8 cellular contexts compared by ENCODE assay signal in the genomic region with DNA sequence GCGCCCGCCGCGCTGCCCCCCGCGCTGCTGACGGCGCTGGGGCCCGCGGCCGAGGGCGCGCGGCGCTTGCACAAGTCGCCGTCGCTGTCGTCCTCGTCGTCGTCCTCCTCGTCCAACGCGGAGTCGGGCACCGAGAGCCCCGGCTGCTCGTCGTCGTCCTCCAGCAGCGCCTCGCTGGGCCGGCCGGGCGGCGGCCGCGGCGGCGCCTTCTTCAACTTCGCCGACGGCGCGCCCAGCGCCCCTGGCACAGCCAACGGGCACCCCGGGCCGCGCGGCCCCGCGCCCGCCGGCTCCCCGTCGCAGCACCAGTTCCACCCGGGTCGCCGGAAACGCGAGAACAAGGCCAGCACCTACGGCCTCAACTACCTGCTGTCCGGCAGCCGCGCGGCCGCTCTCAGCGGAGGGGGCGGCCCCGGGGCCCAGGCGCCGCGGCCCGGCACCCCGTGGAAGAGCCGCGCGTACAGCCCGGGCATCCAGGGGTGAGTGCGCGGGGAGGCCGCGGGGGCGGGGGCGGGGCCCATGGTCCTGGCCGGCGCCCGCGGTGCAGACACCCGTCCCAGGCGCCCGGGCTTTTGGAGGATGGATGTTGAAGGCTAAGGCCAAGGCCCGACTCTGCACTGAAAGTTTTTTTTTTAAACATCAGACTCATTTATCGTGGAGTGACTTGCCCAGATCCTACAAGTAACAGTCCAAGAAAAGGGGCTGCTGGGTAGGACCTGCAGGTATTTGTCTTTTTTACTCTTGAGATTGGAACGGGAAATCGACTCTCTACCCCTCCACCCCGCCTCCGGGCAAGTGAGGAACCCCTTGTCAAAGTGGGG. TPM values are rescaled to one million over a fixed set of nuclear protein-coding genes. Genes with fewer than 3 reads are reported as not detected.
DNase-seq lines count a peak whose midpoint lies in the region; FAIRE-seq and TF ChIP-seq lines count a peak whose summit lies in the region.

No MANE protein-coding gene starts in this region.

- no peak overlapping the region for H3K23ac ChIP-seq in mesendoderm (ENCODE audit: low read length)

- no peaks in the 10 kb centered on the region for H3K9me3 ChIP-seq in SU-DHL-6 (ENCODE audit: insufficient read depth, low read length)

- H2AK5ac ChIP-seq in mesendoderm (ENCODE audit: low read length), result no peak overlapping the region

- H3K4me2 ChIP-seq in SU-DHL-6 (ENCODE audit: low read depth, low read length, poor library complexity, severe bottlenecking), result peak overlapping the region; percentile 95
- peak overlapping the region; percentile 65 for H3K4me2 ChIP-seq in mesendoderm (ENCODE audit: low read length)

- peaks cover 27% of the 10 kb centered on the region for H3K79me1 ChIP-seq in mesendoderm (ENCODE audit: low read length)

- H3K27me3 ChIP-seq in SU-DHL-6 (ENCODE audit: low read length), result no peaks in the 10 kb centered on the region
- H3K27me3 ChIP-seq in mesendoderm (ENCODE audit: insufficient read depth, low read length, poor library complexity), result no peaks in the 10 kb centered on the region

- peak overlapping the region; percentile 88 for H3K56ac ChIP-seq in mesendoderm (ENCODE audit: low read length)

- no peaks in the 10 kb centered on the region for H3K9me2 ChIP-seq in SU-DHL-6 (replicated peaks; ENCODE audit: insufficient read depth, low read length)

- peak; percentile 55 for DNase-seq in activated T-cell treated with anti-CD3 and anti-CD28 coated beads, Interleukin-2, amount 50 U/mL, for 1 hour
- DNase-seq in activated T-cell treated with anti-CD3 and anti-CD28 coated beads for 4 hours (no peak), choroid plexus epithelial cell (ENCODE audit: low read depth) (no peak), mesendoderm (no peak), urothelium cell line (ENCODE audit: low spot score) (peak; percentile 45), NCI-H2029 (lab: John Stamatoyannopoulos, UW) (no peak), occipital lobe (lab: John Stamatoyannopoulos, UW) (no peak)

- H3K9ac ChIP-seq in SU-DHL-6 (ENCODE audit: low read length), result peak overlapping the region; percentile 60
- peak overlapping the region; percentile 87 for H3K9ac ChIP-seq in mesendoderm (ENCODE audit: low read length)

- peaks cover 36% of the 10 kb centered on the region for H4K20me1 ChIP-seq in SU-DHL-6 (ENCODE audit: low read depth, low read length)

- no peak for FAIRE-seq in urothelium cell line (lab: Jason Lieb, UNC)

- no peak overlapping the region for H4K5ac ChIP-seq in mesendoderm (ENCODE audit: low read length)

- peaks cover 20% of the 10 kb centered on the region for H3F3A ChIP-seq in SU-DHL-6 (ENCODE audit: insufficient read depth)

- WGBS in mesendoderm (ENCODE audit: extremely low coverage, insufficient coverage, low lambda C conversion rate), result no CpG with 5 or more reads among the region's 100 CpGs

- H3K27ac ChIP-seq in SU-DHL-6 (ENCODE audit: low read depth, low read length) (peak overlapping the region; percentile 27; the same call in 1 of the 2 replicates), mesendoderm (ENCODE audit: low read depth, low read length) (no peak overlapping the region)

- no peak overlapping the region for H2BK15ac ChIP-seq in mesendoderm (replicated peaks; ENCODE audit: low read depth)

- H3K79me2 ChIP-seq in SU-DHL-6 (ENCODE audit: insufficient read depth, low read length), result peaks cover 51% of the 10 kb centered on the region
- H3K79me2 ChIP-seq in mesendoderm (ENCODE audit: control insufficient read depth, insufficient read depth, low read length), result peaks cover 49% of the 10 kb centered on the region

- TF ChIP-seq CTCF in SU-DHL-6 (IDR thresholded peaks at IDR 0.05; ENCODE audit: insufficient read depth, low read length, poor library complexity, severe bottlenecking) (no peak), choroid plexus epithelial cell (conservative IDR thresholded peaks at IDR 0.05; ENCODE audit: low read depth, low read length) (no peak)

- peak overlapping the region; percentile 44 for H3K4ac ChIP-seq in mesendoderm (ENCODE audit: low read depth, low read length)

- no peak overlapping the region for H2BK5ac ChIP-seq in mesendoderm (ENCODE audit: low read length)

- no peak overlapping the region for H4K8ac ChIP-seq in mesendoderm (ENCODE audit: low read depth, low read length)

- H3K36me3 ChIP-seq in SU-DHL-6 (ENCODE audit: low read length), result no peaks in the 10 kb centered on the region
- H3K36me3 ChIP-seq in mesendoderm (ENCODE audit: control insufficient read depth, insufficient read depth, low read length), result no peaks in the 10 kb centered on the region

- no peak overlapping the region for H2BK120ac ChIP-seq in mesendoderm (ENCODE audit: low read depth, low read length)

- H3K18ac ChIP-seq in mesendoderm (ENCODE audit: low read length), result peak overlapping the region; percentile 95

- no peak overlapping the region for H2AFZ ChIP-seq in SU-DHL-6 (ENCODE audit: low read depth, low read length, severe bottlenecking)

- H3K4me1 ChIP-seq in mesendoderm (ENCODE audit: control insufficient read depth, low read depth, low read length), result peaks cover 12% of the 10 kb centered on the region

- H3K4me3 ChIP-seq in SU-DHL-6 (ENCODE audit: insufficient read depth, low read length, poor library complexity, severe bottlenecking), result peak overlapping the region; percentile 72
- peak overlapping the region; percentile 80 for H3K4me3 ChIP-seq in choroid plexus epithelial cell (ENCODE audit: low read depth, low read length)
- peak overlapping the region; percentile 34 for H3K4me3 ChIP-seq in mesendoderm (ENCODE audit: low read length)

RNA-seq across cellular contexts. Expression of gene TENT4A, which starts 1.2 kb away (rescaled TPM):
- polyA plus RNA-seq in mesendoderm (2013, experiment 1 of 2), result 17.2 TPM
- polyA plus RNA-seq in mesendoderm (2013, experiment 2 of 2), result 17.1 TPM
- 20.7 TPM for total RNA-seq in occipital lobe

Comparison
In these comparisons a context has a peak if more than half of its experiments do, and no peak if none do; other contexts are left out.
1. DNase-seq: peak in activated T-cell treated with anti-CD3 and anti-CD28 coated beads, Interleukin-2, amount 50 U/mL, for 1 hour (single experiment) and urothelium cell line (single experiment); none in activated T-cell treated with anti-CD3 and anti-CD28 coated beads for 4 hours (single experiment), choroid plexus epithelial cell (single experiment), mesendoderm (single experiment), NCI-H2029 (single experiment) and occipital lobe (single experiment).
2. Peak in every context shown above with its lines, with median percentiles within 50 percentile points of each other: H3K4me3 ChIP-seq.